15 cellular contexts compared by ENCODE assay signal in the genomic region with DNA sequence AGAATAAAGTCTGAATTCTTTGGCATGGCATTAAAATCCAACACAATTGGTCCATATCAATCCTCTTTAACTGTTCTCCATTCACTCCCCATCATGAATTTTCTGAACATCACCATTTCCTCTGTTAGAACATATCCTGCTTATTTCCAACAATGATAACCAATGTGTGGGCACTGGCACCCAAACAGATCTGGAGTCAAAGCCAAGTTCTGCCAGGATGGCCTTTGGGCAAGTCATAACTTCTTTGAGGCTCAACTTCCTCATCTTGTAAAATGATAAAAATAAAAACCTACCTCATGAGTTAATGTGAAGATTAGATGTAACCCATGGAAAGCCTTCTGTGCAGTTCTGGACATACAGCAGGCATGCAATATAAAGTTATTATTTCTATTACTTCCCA.
"Had no signal": no experiment of that assay in that cellular context is flagged by ENCODE, and none has a peak within 500 bp of the region (broad histone marks: within the 10 kb centered on the region; RNA-seq: fewer than 3 reads in every experiment).

No MANE protein-coding gene starts in this region.

- H3K9ac ChIP-seq: neural progenitor cell had no signal

- H3K4me3 ChIP-seq: body of pancreas, esophagus squamous epithelium, left ventricle myocardium inferior, neural progenitor cell, stomach, thoracic aorta, vagina had no signal

- H3K4me2 ChIP-seq: neural progenitor cell had no signal

- DNase-seq: activated CD4-positive, alpha-beta T cell treated with anti-CD3 and anti-CD28 coated beads, Interleukin-2, amount 50 U/mL, for 1 hour; activated effector memory CD4-positive, alpha-beta T cell treated with Interleukin-2 at 50 U/mL for 16 hours; body of pancreas; esophagus squamous epithelium; foreskin fibroblast; head of caudate nucleus; left ventricle myocardium inferior; stimulated activated CD4-positive, alpha-beta T cell treated with anti-CD3 and anti-CD28 coated beads, Interleukin-4, amount 100 ng/mL, for 4 hours; stomach had no signal

- H3K27me3 ChIP-seq: body of pancreas, esophagus squamous epithelium, neural progenitor cell, stomach, vagina had no signal

- H3K4me1 Mint-ChIP-seq: activated naive CD4-positive, alpha-beta T cell treated with anti-CD3 and anti-CD28 coated beads, Interleukin-2, amount 50 U/mL, for 24 hours had no signal

- ATAC-seq: body of pancreas had no signal

- H3K9me3 Mint-ChIP-seq: activated naive CD4-positive, alpha-beta T cell treated with anti-CD3 and anti-CD28 coated beads, Interleukin-2, amount 50 U/mL, for 24 hours; dendritic cell treated with granulocyte-macrophage colony-stimulating factor and Interleukin-4, amounts not matched to agents 40 ng/mL and 50 ng/mL, for 4 days; T-helper 1 cell treated with Interleukin-12 subunit alpha and Interleukin-12 subunit beta and Interleukin-4 antibody, amounts not matched to agents 30 μg/mL and 1 μg/mL, for 36 hours had no signal

- H3K36me3 ChIP-seq: esophagus squamous epithelium, left ventricle myocardium inferior, stomach, thoracic aorta, vagina had no signal

- H3K9me3 ChIP-seq: body of pancreas, esophagus squamous epithelium, stomach, thoracic aorta, vagina had no signal

- H3K27ac Mint-ChIP-seq: activated naive CD4-positive, alpha-beta T cell treated with anti-CD3 and anti-CD28 coated beads, Interleukin-2, amount 50 U/mL, for 24 hours; dendritic cell treated with granulocyte-macrophage colony-stimulating factor and Interleukin-4, amounts not matched to agents 40 ng/mL and 50 ng/mL, for 4 days; neural progenitor cell; T-helper 1 cell treated with Interleukin-12 subunit alpha and Interleukin-12 subunit beta and Interleukin-4 antibody, amounts not matched to agents 30 μg/mL and 1 μg/mL, for 36 hours had no signal

- H2AFZ ChIP-seq: neural progenitor cell had no signal

- H3K4me3 Mint-ChIP-seq: activated naive CD4-positive, alpha-beta T cell treated with anti-CD3 and anti-CD28 coated beads, Interleukin-2, amount 50 U/mL, for 24 hours; dendritic cell treated with granulocyte-macrophage colony-stimulating factor and Interleukin-4, amounts not matched to agents 40 ng/mL and 50 ng/mL, for 4 days; neural progenitor cell; T-helper 1 cell treated with Interleukin-12 subunit alpha and Interleukin-12 subunit beta and Interleukin-4 antibody, amounts not matched to agents 30 μg/mL and 1 μg/mL, for 36 hours had no signal

- H3K27ac ChIP-seq: body of pancreas, esophagus squamous epithelium, left ventricle myocardium inferior, neural progenitor cell, stomach, thoracic aorta, vagina had no signal

- H3K27me3 Mint-ChIP-seq: dendritic cell treated with granulocyte-macrophage colony-stimulating factor and Interleukin-4, amounts not matched to agents 40 ng/mL and 50 ng/mL, for 4 days had no signal

- H3K36me3 Mint-ChIP-seq: activated naive CD4-positive, alpha-beta T cell treated with anti-CD3 and anti-CD28 coated beads, Interleukin-2, amount 50 U/mL, for 24 hours had no signal

- H3K4me1 ChIP-seq: left ventricle myocardium inferior had no signal
